Comparison of ENCODE assay signal across 21 cellular contexts in genomic region chr13:74098077-74098476, GRCh38.
"Had no signal": no experiment of that assay in that cellular context is flagged by ENCODE, and none has a peak within 500 bp of the region (broad histone marks: within the 10 kb centered on the region; RNA-seq: fewer than 3 reads in every experiment).

No MANE protein-coding gene starts in this region.

- H3K4me3 Mint-ChIP-seq: activated CD4-positive, alpha-beta memory T cell treated with anti-CD3 and anti-CD28 coated beads for 36 hours; activated CD4-positive, alpha-beta T cell treated with anti-CD3 and anti-CD28 coated beads, Interleukin-2, amount 10 ng/mL, durations not matched to agents 7 days and 5 days; activated naive CD4-positive, alpha-beta T cell treated with anti-CD3 and anti-CD28 coated beads for 36 hours; activated naive CD8-positive, alpha-beta T cell treated with anti-CD3 and anti-CD28 coated beads for 36 hours; activated T-cell treated with anti-CD3 and anti-CD28 coated beads, Interleukin-2, amount 50 U/mL, for 4 hours had no signal

- ATAC-seq: activated T-cell treated with anti-CD3 and anti-CD28 coated beads, Interleukin-2, amount 50 U/mL, for 4 hours had no signal

- H3K9me3 Mint-ChIP-seq: activated CD4-positive, alpha-beta memory T cell treated with anti-CD3 and anti-CD28 coated beads for 36 hours; activated naive CD4-positive, alpha-beta T cell treated with anti-CD3 and anti-CD28 coated beads for 36 hours; activated T-cell treated with anti-CD3 and anti-CD28 coated beads, Interleukin-2, amount 50 U/mL, for 4 hours had no signal

- H3K27ac ChIP-seq: brain microvascular endothelial cell, cardiac muscle cell, SK-N-MC, VCaP had no signal

- H3K27me3 ChIP-seq: brain microvascular endothelial cell, cardiac muscle cell had no signal

- H3K4me3 ChIP-seq: cardiac muscle cell, SK-N-MC had no signal

- H3K27me3 Mint-ChIP-seq: activated CD4-positive, alpha-beta memory T cell treated with anti-CD3 and anti-CD28 coated beads for 36 hours; activated CD4-positive, alpha-beta T cell treated with anti-CD3 and anti-CD28 coated beads, Interleukin-2, amount 10 ng/mL, durations not matched to agents 7 days and 5 days; activated naive CD8-positive, alpha-beta T cell treated with anti-CD3 and anti-CD28 coated beads for 36 hours had no signal

- DNase-seq: activated CD4-positive, alpha-beta memory T cell treated with anti-CD3 and anti-CD28 coated beads for 36 hours; activated CD4-positive, alpha-beta T cell treated with anti-CD3 and anti-CD28 coated beads, Interleukin-2, amount 10 ng/mL, durations not matched to agents 7 days and 5 days; activated CD4-positive, CD25-positive, alpha-beta regulatory T cell; activated CD8-positive, alpha-beta memory T cell treated with anti-CD3 and anti-CD28 coated beads for 24 hours; activated effector memory CD4-positive, alpha-beta T cell treated with anti-CD3 and anti-CD28 coated beads, Interleukin-2, amount 50 U/mL, for 16 hours; activated naive CD4-positive, alpha-beta T cell treated with anti-CD3 and anti-CD28 coated beads for 36 hours; activated naive CD8-positive, alpha-beta T cell treated with anti-CD3 and anti-CD28 coated beads for 36 hours; activated T-cell treated with anti-CD3 and anti-CD28 coated beads, Interleukin-2, amount 50 U/mL, for 4 hours; brain microvascular endothelial cell; NCI-H1092 treated with DMSO at 0.1 percent for 48 hours; NCI-H1417 treated with DMSO at 0.1 percent for 48 hours; NCI-H1694 treated with DMSO at 0.1 percent for 48 hours; NCI-H2029 treated with DMSO at 0.1 percent for 48 hours; NCI-H345; NCI-H510A; NCI-H526 treated with DMSO at 0.1 percent for 48 hours; NCI-H82; T-helper 1 cell had no signal

- H3K27ac Mint-ChIP-seq: activated CD4-positive, alpha-beta memory T cell treated with anti-CD3 and anti-CD28 coated beads for 36 hours; activated CD4-positive, alpha-beta T cell treated with anti-CD3 and anti-CD28 coated beads, Interleukin-2, amount 10 ng/mL, durations not matched to agents 7 days and 5 days; activated naive CD4-positive, alpha-beta T cell treated with anti-CD3 and anti-CD28 coated beads for 36 hours; activated naive CD8-positive, alpha-beta T cell treated with anti-CD3 and anti-CD28 coated beads for 36 hours had no signal

- H3K36me3 ChIP-seq: brain microvascular endothelial cell, cardiac muscle cell had no signal
